In the genomic region with DNA sequence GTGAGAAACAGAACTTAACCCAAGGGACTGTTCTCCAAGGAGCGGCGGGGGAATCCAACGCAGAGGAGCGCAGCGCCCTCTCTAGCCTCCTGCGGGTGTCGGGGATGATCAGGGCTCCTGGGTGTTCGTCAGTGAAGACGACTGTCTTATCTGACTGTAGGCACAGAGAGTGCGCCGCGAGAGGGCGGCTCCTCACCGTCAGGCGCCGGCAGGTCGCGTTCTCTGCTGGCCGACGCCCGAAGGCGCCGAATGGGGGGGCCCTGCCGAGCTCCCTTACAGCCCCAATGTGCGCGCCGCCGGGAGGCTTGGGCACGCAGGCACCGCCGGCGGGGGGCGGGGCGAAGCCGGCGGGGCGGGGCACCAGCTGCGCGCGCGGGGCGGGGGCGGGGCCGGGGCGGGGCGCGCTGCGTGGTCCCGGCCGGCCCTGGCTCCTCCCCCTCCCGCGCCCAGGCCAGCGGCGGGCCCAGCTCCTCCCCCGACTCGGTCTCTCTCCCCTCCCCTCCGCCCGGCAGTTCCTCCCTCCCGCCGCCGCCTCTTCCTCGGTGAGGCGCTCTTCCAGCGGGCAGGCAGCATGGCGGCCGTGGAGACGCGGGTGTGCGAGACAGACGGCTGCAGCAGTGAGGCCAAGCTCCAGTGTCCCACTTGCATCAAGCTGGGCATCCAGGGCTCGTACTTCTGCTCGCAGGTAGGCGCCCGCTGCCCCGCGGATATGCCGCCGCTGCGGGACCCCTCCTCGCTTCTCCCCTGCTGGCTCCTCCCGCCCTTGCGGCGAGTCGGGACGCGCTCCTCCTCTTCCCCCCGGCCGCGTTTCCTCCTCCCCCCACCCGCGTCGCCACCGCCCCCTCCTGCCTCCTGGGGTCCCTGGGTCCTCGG, we compare ENCODE assay signal across 8 cellular contexts. TPM values are rescaled to one million over a fixed set of nuclear protein-coding genes. Genes with fewer than 3 reads are reported as not detected.
DNase-seq lines count a peak whose midpoint lies in the region; ATAC-seq, FAIRE-seq and TF ChIP-seq lines count a peak whose summit lies in the region.

Gene METAP1 (plus strand): TSS at position 539 of the 873 bp plus-strand sequence. CDS start 33 bp downstream, at position 572.

- H3K27me3 ChIP-seq in keratinocyte (ENCODE audit: control insufficient read depth, extremely low read depth, insufficient read depth, low read length), result no peaks in the 10 kb centered on the region

- no peaks in the 10 kb centered on the region for H3K36me3 ChIP-seq in keratinocyte (ENCODE audit: control insufficient read depth in 2 of 2, extremely low read depth in 1 of 2, insufficient read depth in 2 of 2, low read length in 2 of 2)

- peak within 1 kb of the TSS; percentile 89 for H3K9ac ChIP-seq in keratinocyte (ENCODE audit: control insufficient read depth, extremely low read depth, insufficient read depth, low read length)

- DNase-seq in AG20443 (ENCODE audit: low spot score) (peak; percentile 98), NCI-H446 (lab: John Stamatoyannopoulos, UW) (peak; percentile 80 to 96), cerebellar cortex (ENCODE audit: low spot score) (peak; percentile 89), keratinocyte (ENCODE audit: low read depth, low spot score) (peak; percentile 77)
- peak; percentile 92 to 94 for DNase-seq in stimulated activated CD4-positive, alpha-beta T cell treated with anti-CD3 and anti-CD28 coated beads, Interleukin-15, amount 100 ng/mL, for 1 hour (ENCODE audit: low read depth in 1 of 2, low spot score in 1 of 2)

- peak; percentile 91 for ATAC-seq in GM19035 (IDR thresholded peaks at IDR 0.05; ENCODE audit: unreplicated experiment)
- peak; percentile 94 for ATAC-seq in HG03354 (IDR thresholded peaks at IDR 0.05; ENCODE audit: poor library complexity, severe bottlenecking, unreplicated experiment)
- peak; percentile 91 to 93 for ATAC-seq in activated CD4-positive, CD25-positive, alpha-beta regulatory T cell treated with anti-CD3 and anti-CD28 coated beads, Interleukin-2, amount 50 U/mL, for 24 hours

- peak within 1 kb of the TSS; percentile 81 for H3K27ac ChIP-seq in keratinocyte (ENCODE audit: control insufficient read depth, insufficient read depth, low read length)

- H3K79me2 ChIP-seq in keratinocyte (ENCODE audit: control insufficient read depth, insufficient read depth, low read length), result peaks cover 49% of the 10 kb centered on the region

- TF ChIP-seq CTCF in keratinocyte (optimal IDR thresholded peaks at IDR 0.05 in 1 of 3, IDR thresholded peaks at IDR 0.05 in 1 of 3, conservative IDR thresholded peaks at IDR 0.05 in 1 of 3; ENCODE audit: extremely low read depth in 1 of 3, insufficient read depth in 2 of 3, low read length in 3 of 3), result peak; percentile 65 to 92 (median 72)

- peak within 1 kb of the TSS; percentile 99 for H2AFZ ChIP-seq in keratinocyte (ENCODE audit: control insufficient read depth, low read length)

- H3K4me1 ChIP-seq in keratinocyte (ENCODE audit: control insufficient read depth, extremely low read depth, insufficient read depth, low read length), result peaks cover 25% of the 10 kb centered on the region

- H4K20me1 ChIP-seq in keratinocyte (ENCODE audit: control insufficient read depth, extremely low read depth, insufficient read depth, low read length), result peaks cover 12% of the 10 kb centered on the region

- H3K9me3 ChIP-seq in keratinocyte (ENCODE audit: control insufficient read depth, low read depth, low read length), result no peaks in the 10 kb centered on the region

- dilution Hi-C loops in keratinocyte (cut with MboI; ENCODE audit: extremely low pct_ligation_motif_present, low sequenced_read_pairs), result no loop called here

- peak within 1 kb of the TSS; percentile 93 for H3K4me2 ChIP-seq in keratinocyte (ENCODE audit: control insufficient read depth, extremely low read depth, insufficient read depth, low read depth, low read length)

- H3K4me3 ChIP-seq in keratinocyte (ENCODE audit: control insufficient read depth in 2 of 3, extremely low read depth in 1 of 3, insufficient read depth in 2 of 3, low read depth in 1 of 3, low read length in 3 of 3), result peak within 1 kb of the TSS; percentile 84 to 93 (median 84)

- no peaks in the 10 kb centered on the region for H3K9me1 ChIP-seq in keratinocyte (ENCODE audit: control insufficient read depth, extremely low read depth, insufficient read depth, low read length)

- peak; percentile 17 for FAIRE-seq in keratinocyte (lab: Jason Lieb, UNC)

RNA-seq across cellular contexts. Expression of gene METAP1, which starts in this region (rescaled TPM):
- 43.9 to 89.4 TPM (median 88.8 TPM) in 3 replicates for polyA plus RNA-seq in keratinocyte
- polyA plus RNA-seq in keratinocyte (2011; ENCODE audit: low read depth), result 210 TPM
- 50.3 and 90.5 TPM in 2 replicates for polyA plus RNA-seq in keratinocyte (2011; cell fraction: cytosol; rRNA removed)
- 72.3 and 90.4 TPM in 2 replicates for polyA plus RNA-seq in keratinocyte (2011; cell fraction: nucleus; rRNA removed)
- 41.6 and 60.3 TPM in 2 replicates for polyA plus RNA-seq in keratinocyte (2012; ENCODE audit: low replicate concordance)
- 47.2 to 91.9 TPM (median 64.3 TPM) in 3 replicates for polyA minus RNA-seq in keratinocyte
- polyA minus RNA-seq in keratinocyte (2011; cell fraction: cytosol; rRNA and poly(A)+ RNA removed), result 38.8 TPM
- polyA minus RNA-seq in keratinocyte (2011; cell fraction: nucleus; rRNA and poly(A)+ RNA removed), result 35.7 and 72.4 TPM in 2 replicates

Comparison
In these comparisons a context has a peak if more than half of its experiments do, and no peak if none do; other contexts are left out.
1. Peak in every context shown above with its lines: DNase-seq, ATAC-seq, H3K4me3 ChIP-seq and H3K27ac ChIP-seq.